ENCODE assay signal across 26 cellular contexts in the genomic region with DNA sequence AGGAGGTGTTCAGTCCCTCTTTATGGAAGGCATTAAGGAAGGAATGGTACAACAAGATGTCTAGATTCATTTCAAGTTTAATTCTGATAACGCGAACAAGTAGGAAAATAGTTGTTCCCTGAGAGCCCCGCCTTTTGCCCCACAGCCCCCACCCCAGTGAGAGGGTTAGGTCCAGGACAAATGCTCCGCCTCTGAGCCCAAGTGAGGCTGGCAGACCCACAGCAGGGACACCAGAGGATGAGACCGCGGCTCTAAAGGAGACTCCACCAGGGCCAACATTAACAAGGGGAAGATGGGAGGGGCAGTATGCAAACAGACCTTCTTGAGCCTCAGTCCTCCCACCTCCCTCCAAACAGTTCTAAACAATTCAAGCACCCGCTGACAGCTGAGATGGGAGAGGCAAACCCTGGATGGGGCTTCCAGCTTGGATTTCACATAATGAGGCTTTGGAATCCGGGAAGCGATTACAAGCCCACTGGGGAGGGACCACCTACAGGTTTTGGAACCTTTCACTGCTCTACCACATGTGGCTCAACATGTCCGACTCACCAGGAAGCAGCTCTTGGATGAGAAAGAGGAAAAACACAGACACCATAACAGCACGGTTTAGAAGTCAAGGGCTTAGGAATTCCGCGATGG. TPM values are rescaled to one million over a fixed set of nuclear protein-coding genes. Genes with fewer than 3 reads are reported as not detected.
DNase-seq lines count a peak whose midpoint lies in the region; ATAC-seq and TF ChIP-seq lines count a peak whose summit lies in the region.
"Had no signal": no experiment of that assay in that cellular context is flagged by ENCODE, and none has a peak within 500 bp of the region (broad histone marks: within the 10 kb centered on the region; RNA-seq: fewer than 3 reads in every experiment).

No MANE protein-coding gene starts in this region.

- no peak overlapping the region for H3K4me3 ChIP-seq in NT2/D1 (ENCODE audit: insufficient read length, low read depth)
- H3K4me3 ChIP-seq in stomach: no peak overlapping the region
- H3K4me3 ChIP-seq: lower lobe of right lung, spleen, upper lobe of right lung had no signal

- DNase-seq in NCI-H1092 treated with DMSO at 0.1 percent for 48 hours (lab: John Stamatoyannopoulos, UW): peak; percentile 13
- no peak for DNase-seq in NCI-H1092 (lab: John Stamatoyannopoulos, UW)
- DNase-seq in NT2/D1 (ENCODE audit: low read depth, low spot score): peak; percentile 90
- peak; percentile 48 for DNase-seq in iPS DF 19.7 (ENCODE audit: low read depth, low spot score)
- DNase-seq in stomach: peak; percentile 13
- DNase-seq in stimulated activated CD4-positive, alpha-beta T cell treated with anti-CD3 and anti-CD28 coated beads, Interleukin-2, amount 100 ng/mL, for 24 hours: no peak
- DNase-seq: activated CD4-positive, alpha-beta T cell treated with anti-CD3 and anti-CD28 coated beads for 36 hours; activated CD8-positive, alpha-beta memory T cell treated with anti-CD3 and anti-CD28 coated beads, Interleukin-2, amount 10 ng/mL, durations not matched to agents 7 days and 5 days; AML-193; DMS79; effector memory CD8-positive, alpha-beta T cell; HCEC 1CT; lower lobe of right lung; NCI-H1694; NCI-H510A; occipital lobe; spleen; stimulated activated CD4-positive, alpha-beta T cell treated with anti-CD3 and anti-CD28 coated beads, Interleukin-4, amount 100 ng/mL, for 4 hours; upper lobe of right lung had no signal

- no peaks in the 10 kb centered on the region for H3K27me3 ChIP-seq in NT2/D1 (ENCODE audit: insufficient read depth, insufficient read length)
- no peaks in the 10 kb centered on the region for H3K27me3 ChIP-seq in stomach
- H3K27me3 ChIP-seq: spleen, upper lobe of right lung had no signal

- H3K9ac ChIP-seq in NT2/D1 (ENCODE audit: insufficient read length, low read depth): no peak overlapping the region

- H3K36me3 ChIP-seq in NT2/D1 (ENCODE audit: insufficient read depth, insufficient read length, low read length): no peaks in the 10 kb centered on the region
- H3K36me3 ChIP-seq in stomach: no peaks in the 10 kb centered on the region
- H3K36me3 ChIP-seq: lower lobe of right lung, spleen, upper lobe of right lung had no signal

- H3K4me1 ChIP-seq in NT2/D1 (ENCODE audit: insufficient read depth, insufficient read length) (peaks cover 10% of the 10 kb centered on the region), stomach (peaks cover 5 to 16% (median 11%) of the 10 kb centered on the region in 4 donors)
- H3K4me1 ChIP-seq: upper lobe of right lung had no signal

- no peak for TF ChIP-seq EP300 in stomach (IDR thresholded peaks at IDR 0.05)

- TF ChIP-seq CTCF in stomach (IDR thresholded peaks at IDR 0.05): no peak

- H3K9me3 ChIP-seq in NT2/D1 (ENCODE audit: insufficient read depth, low read length) (no peaks in the 10 kb centered on the region), stomach (no peaks in the 10 kb centered on the region)
- H3K9me3 ChIP-seq: lower lobe of right lung, spleen, upper lobe of right lung had no signal

- ATAC-seq in HG03469 (IDR thresholded peaks at IDR 0.05; ENCODE audit: unreplicated experiment) (no peak), GM19467 (IDR thresholded peaks at IDR 0.05; ENCODE audit: unreplicated experiment) (no peak)
- ATAC-seq: activated CD4-positive, alpha-beta T cell treated with anti-CD3 and anti-CD28 coated beads for 36 hours; activated CD8-positive, alpha-beta memory T cell treated with anti-CD3 and anti-CD28 coated beads, Interleukin-2, amount 10 ng/mL, durations not matched to agents 7 days and 5 days; effector memory CD8-positive, alpha-beta T cell; lower lobe of right lung; upper lobe of right lung had no signal

- no peak for TF ChIP-seq POLR2A in stomach (IDR thresholded peaks at IDR 0.05)

- intact Hi-C loops in stomach (cut with DNase I; ENCODE audit: low total_unique reads): no loop called here

- WGBS in stomach, 5 donors: 58 to 71% (median 65%) methylated on average over 12 to 13 of the region's 13 CpGs

- no peak overlapping the region for H3K27ac ChIP-seq in stomach
- H3K27ac ChIP-seq: 22Rv1, lower lobe of right lung, RWPE1, spleen, upper lobe of right lung had no signal

RNA-seq across cellular contexts. Expression of a gene that starts 42.9 kb away (rescaled TPM):
- 100 to 1,000 TPM in 4 of 5 donors, 10 to 100 TPM in 1; 34.1 to 248 (median 130) TPM for total RNA-seq in stomach
- 1 to 10 TPM; 7.0 to 9.0 (median 8.5) TPM for polyA plus RNA-seq in stomach

RNA-seq across cellular contexts. Expression of a gene that starts 54.9 kb away (rescaled TPM):
- total RNA-seq in stomach: 1 to 10 TPM in 1 of 5 donors, not detected in 4; 2.8 TPM
- 1 to 10 TPM in 1 of 3 donors, under 1 TPM in 1, not detected in 1; 0.62 to 4.9 TPM for polyA plus RNA-seq in stomach
- total RNA-seq: activated CD8-positive, alpha-beta memory T cell treated with anti-CD3 and anti-CD28 coated beads, Interleukin-2, amount 10 ng/mL, durations not matched to agents 7 days and 5 days; lower lobe of right lung; M059J; renal cortical epithelial cell; upper lobe of right lung had no signal
- polyA plus RNA-seq: IgD-negative memory B cell had no signal

Comparison
In these comparisons a context has a peak if more than half of its experiments do, and no peak if none do; other contexts are left out.
1. DNase-seq: peak in NCI-H1092 treated with DMSO at 0.1 percent for 48 hours (single experiment), NT2/D1 (single experiment), iPS DF 19.7 (single experiment) and stomach (single experiment); none in NCI-H1092 (single experiment) and stimulated activated CD4-positive, alpha-beta T cell treated with anti-CD3 and anti-CD28 coated beads, Interleukin-2, amount 100 ng/mL, for 24 hours (0 of 2).